In genomic region chr18:9096013-9096383, GRCh38 we compare ENCODE assay signal across 14 cellular contexts. TPM values are rescaled to one million over a fixed set of nuclear protein-coding genes. Genes with fewer than 3 reads are reported as not detected.
DNase-seq lines count a peak whose midpoint lies in the region; ATAC-seq, FAIRE-seq and TF ChIP-seq lines count a peak whose summit lies in the region.
"Had no signal": no experiment of that assay in that cellular context is flagged by ENCODE, and none has a peak within 500 bp of the region (broad histone marks: within the 10 kb centered on the region; RNA-seq: fewer than 3 reads in every experiment).

No MANE protein-coding gene starts in this region.

- no peak for DNase-seq in HepG2 (ENCODE audit: low spot score)
- no peak for DNase-seq in right lobe of liver
- DNase-seq in brain microvascular endothelial cell, result no peak
- no peak for DNase-seq in type B pancreatic cell (ENCODE audit: extremely low spot score, unreplicated experiment)
- no peak for DNase-seq in SKM-1 (lab: John Stamatoyannopoulos, UW; ENCODE audit: unreplicated experiment)
- no peak for DNase-seq in foreskin fibroblast
- no peak for DNase-seq in lower leg skin (ENCODE audit: low spot score in 2 of 2)
- DNase-seq: immature natural killer cell, NCI-H1048, NCI-H524 treated with DMSO at 0.1 percent for 48 hours, SJCRH30 had no signal

- H3K27me3 ChIP-seq in HepG2 (ENCODE audit: control insufficient read depth in 1 of 2, insufficient read depth in 2 of 2, low read length in 2 of 2) (no peaks in the 10 kb centered on the region), right lobe of liver (no peaks in the 10 kb centered on the region), brain microvascular endothelial cell (replicated peaks) (no peaks in the 10 kb centered on the region)
- H3K27me3 ChIP-seq: SJCRH30 had no signal

- TF ChIP-seq POLR2A in HepG2 (IDR thresholded peaks at IDR 0.05; ENCODE audit: insufficient read depth in 1 of 2, low read depth in 2 of 2, low read length in 2 of 2) (no peak), right lobe of liver (IDR thresholded peaks at IDR 0.05) (no peak), lower leg skin (IDR thresholded peaks at IDR 0.05) (no peak)

- peak overlapping the region; percentile 1 to 92 (median 92) for H3K27ac Mint-ChIP-seq in IgD-negative memory B cell
- peak overlapping the region; percentile 70 for H3K27ac Mint-ChIP-seq in type B pancreatic cell
- H3K27ac Mint-ChIP-seq: nephron had no signal

- no peaks in the 10 kb centered on the region for H3K9me3 ChIP-seq in HepG2 (ENCODE audit: low read length)
- H3K9me3 ChIP-seq in right lobe of liver, result no peaks in the 10 kb centered on the region
- H3K9me3 ChIP-seq: SJCRH30 had no signal

- H3K27me3 Mint-ChIP-seq in IgD-negative memory B cell (no peaks in the 10 kb centered on the region), type B pancreatic cell (no peaks in the 10 kb centered on the region)

- TF ChIP-seq CTCF in HepG2 (CRISPR knock-in tag; IDR thresholded peaks at IDR 0.05), result no peak
- TF ChIP-seq CTCF in right lobe of liver (IDR thresholded peaks at IDR 0.05), result no peak
- no peak for TF ChIP-seq CTCF in brain microvascular endothelial cell (IDR thresholded peaks at IDR 0.05; ENCODE audit: low read depth, low read length, missing control alignments)
- no peak for TF ChIP-seq CTCF in type B pancreatic cell (conservative IDR thresholded peaks at IDR 0.05)
- no peak for TF ChIP-seq CTCF in foreskin fibroblast (IDR thresholded peaks at IDR 0.05; ENCODE audit: low read depth, low read length)
- no peak for TF ChIP-seq CTCF in lower leg skin (IDR thresholded peaks at IDR 0.05)

- no peaks in the 10 kb centered on the region for H3K36me3 ChIP-seq in HepG2 (replicated peaks in 1 of 2; ENCODE audit: control insufficient read depth in 1 of 2, insufficient read depth in 2 of 2, low read length in 2 of 2)
- no peaks in the 10 kb centered on the region for H3K36me3 ChIP-seq in right lobe of liver
- H3K36me3 ChIP-seq in brain microvascular endothelial cell (replicated peaks), result no peaks in the 10 kb centered on the region
- H3K36me3 ChIP-seq: SJCRH30 had no signal

- peak overlapping the region; percentile 87 for H3K9ac ChIP-seq in HepG2 (ENCODE audit: insufficient read depth, low read depth, low read length)

- CTCF ChIA-PET in HepG2 (lab: Yijun Ruan, JAX; ENCODE audit: low intra/inter-chr PET ratio, low total read pairs), result no interaction called here

- intact Hi-C loops in HepG2 (cut with micrococcal nuclease; ENCODE audit: unreplicated experiment) (no loop called here), right lobe of liver (cut with DNase I) (no loop called here), lower leg skin (cut with DNase I; ENCODE audit: low total_unique reads) (no loop called here)

- H3K4me3 ChIP-seq in HepG2 (replicated peaks in 1 of 3; ENCODE audit: insufficient read depth in 1 of 3, low read depth in 2 of 3, low read length in 3 of 3), result peak overlapping the region in 1 of 3 experiments; percentile 26; a peak in 1 of 6 replicates
- H3K4me3 ChIP-seq in right lobe of liver, result no peak overlapping the region
- no peak overlapping the region for H3K4me3 ChIP-seq in brain microvascular endothelial cell (ENCODE audit: low read depth, low read length)
- no peak overlapping the region for H3K4me3 ChIP-seq in foreskin fibroblast (ENCODE audit: low read depth in 1 of 2, low read length in 2 of 2)
- H3K4me3 ChIP-seq in lower leg skin (ENCODE audit: low read depth, poor library complexity, severe bottlenecking), result no peak overlapping the region
- H3K4me3 ChIP-seq: SJCRH30 had no signal

- H3K4me1 Mint-ChIP-seq in IgD-negative memory B cell, result peaks cover 14 to 26% (median 26%) of the 10 kb centered on the region in 3 donors
- peaks cover 25% of the 10 kb centered on the region for H3K4me1 Mint-ChIP-seq in type B pancreatic cell (ENCODE audit: unreplicated experiment)

- H3K4me3 Mint-ChIP-seq in IgD-negative memory B cell (peak overlapping the region; percentile 41 to 82 (median 74)), type B pancreatic cell (no peak overlapping the region)
- H3K4me3 Mint-ChIP-seq: immature natural killer cell, nephron had no signal

- TF ChIP-seq RAD21 in HepG2 (CRISPR knock-in tag; IDR thresholded peaks at IDR 0.05), result no peak

- H2AFZ ChIP-seq in HepG2 (ENCODE audit: low read length), result peak overlapping the region; percentile 47

- no peaks in the 10 kb centered on the region for H3K79me2 ChIP-seq in HepG2 (ENCODE audit: insufficient read depth, low read length)

- POLR2A ChIA-PET in HepG2 (lab: Yijun Ruan, JAX), result interaction anchor here (4.5 kb wide), 1 partner anchor 7 kb away, joined by 67 read pairs; the partner anchor contains the start of gene NDUFV2

- H3K27ac ChIP-seq in HepG2 (ENCODE audit: extremely low read length, insufficient read depth, low read length) (peak overlapping the region; percentile 93), right lobe of liver (no peak overlapping the region), brain microvascular endothelial cell (peak overlapping the region; percentile 97)
- H3K27ac ChIP-seq: SJCRH30 had no signal

- peak overlapping the region; percentile 77 for H3K4me2 ChIP-seq in HepG2 (ENCODE audit: low read depth, low read length)

- ATAC-seq in HepG2 (no peak), right lobe of liver (no peak)

- no peak for FAIRE-seq in HepG2 (lab: Jason Lieb, UNC)
- FAIRE-seq: bronchial epithelial cell had no signal

- TF ChIP-seq EP300 in HepG2 (IDR thresholded peaks at IDR 0.05; ENCODE audit: low read depth in 2 of 2, low read length in 2 of 2) (no peak), HepG2 (CRISPR knock-in tag; IDR thresholded peaks at IDR 0.05; ENCODE audit: borderline replicate concordance) (no peak)

- H3K36me3 Mint-ChIP-seq in IgD-negative memory B cell (no peaks in the 10 kb centered on the region), type B pancreatic cell (no peaks in the 10 kb centered on the region)
- H3K36me3 Mint-ChIP-seq: immature natural killer cell had no signal

- 67% methylated on average over 3 of the region's 3 CpGs for WGBS in HepG2 (ENCODE audit: low lambda C conversion rate)
- WGBS in right lobe of liver (ENCODE audit: insufficient coverage, low coverage, low lambda C conversion rate, missing lambda C conversion rate), result 74% methylated on average over 3 of the region's 3 CpGs
- 75 to 76% methylated on average over 3 of the region's 3 CpGs for WGBS in lower leg skin, 2 donors

- no peaks in the 10 kb centered on the region for H4K20me1 ChIP-seq in HepG2 (ENCODE audit: insufficient read depth, low read length)

- BruUV-seq in HepG2 (replicated peaks; lab: Mats Ljungman, UMichigan), result no TSS peak

- H3K4me1 ChIP-seq in HepG2 (ENCODE audit: insufficient read depth, low read length), result peaks cover 59% of the 10 kb centered on the region
- peaks cover 0 to 31% (median 6%) of the 10 kb centered on the region in 4 donors for H3K4me1 ChIP-seq in right lobe of liver
- H3K4me1 ChIP-seq: SJCRH30 had no signal

- in situ Hi-C loops in HepG2 (cut with HindIII; ENCODE audit: extremely low pct_ligation_motif_present, low pct_unique_long_range_greater_than_20kb) (no loop called here), brain microvascular endothelial cell (cut with HindIII; ENCODE audit: low pct_ligation_motif_present, low sequenced_read_pairs) (no loop called here)

- H3K9me3 Mint-ChIP-seq in IgD-negative memory B cell (no peaks in the 10 kb centered on the region), type B pancreatic cell (peaks cover 5% of the 10 kb centered on the region)
- H3K9me3 Mint-ChIP-seq: nephron had no signal

RNA-seq across cellular contexts. Expression of gene NDUFV2, which starts 6.5 kb away (rescaled TPM):
- total RNA-seq in HepG2 (2016; rRNA removed; fragmentation: Illumina TruSeq; extraction: Trizol), result 299 and 369 TPM in 2 replicates
- 264 and 285 TPM in 2 replicates for total RNA-seq in HepG2 (2016; cell fraction: cytosol; rRNA removed; fragmentation: Illumina TruSeq; extraction: Trizol; ENCODE audit: low read depth)
- 309 and 377 TPM in 2 replicates for total RNA-seq in HepG2 (2016; cell fraction: insoluble cytoplasmic fraction; rRNA removed; fragmentation: Illumina TruSeq; extraction: Trizol)
- total RNA-seq in HepG2 (2016; cell fraction: membrane; rRNA removed; fragmentation: Illumina TruSeq; extraction: Trizol), result 307 and 313 TPM in 2 replicates
- total RNA-seq in HepG2 (2016; cell fraction: nucleus; rRNA removed; fragmentation: Illumina TruSeq; extraction: Trizol), result 175 and 186 TPM in 2 replicates
- 179 and 216 TPM in 2 replicates for polyA plus RNA-seq in HepG2 (2011; rRNA removed)
- 94.3 and 126 TPM in 2 replicates for polyA plus RNA-seq in HepG2 (2011; cell fraction: cytosol; rRNA removed)
- 54.4 and 62.6 TPM in 2 replicates for polyA plus RNA-seq in HepG2 (2011; cell fraction: nucleus; rRNA removed)
- polyA plus RNA-seq in HepG2 (2012), result 148 and 182 TPM in 2 replicates
- 325 and 381 TPM in 2 replicates for polyA plus RNA-seq in HepG2 (2016; cell fraction: cytosol; fragmentation: Illumina TruSeq; extraction: Trizol; ENCODE audit: low read depth)
- polyA plus RNA-seq in HepG2 (2016; cell fraction: insoluble cytoplasmic fraction; fragmentation: Illumina TruSeq; extraction: Trizol; ENCODE audit: low read depth), result 331 and 354 TPM in 2 replicates
- 233 and 259 TPM in 2 replicates for polyA plus RNA-seq in HepG2 (2016; cell fraction: membrane; fragmentation: Illumina TruSeq; extraction: Trizol; ENCODE audit: low read depth)
- polyA plus RNA-seq in HepG2 (2016; cell fraction: nucleus; fragmentation: Illumina TruSeq; extraction: Trizol; ENCODE audit: insufficient read depth, low read depth), result 182 and 183 TPM in 2 replicates
- polyA minus RNA-seq in HepG2 (2011; rRNA and poly(A)+ RNA removed; ENCODE audit: low replicate concordance), result 35.8 and 38.7 TPM in 2 replicates
- polyA minus RNA-seq in HepG2 (2011; cell fraction: cytosol; rRNA and poly(A)+ RNA removed), result 26.0 and 35.7 TPM in 2 replicates
- 279 and 305 TPM in 2 replicates for polyA minus RNA-seq in HepG2 (2011; cell fraction: nucleus; rRNA and poly(A)+ RNA removed)
- 100 to 1,000 TPM; 164 to 236 (median 183) TPM for total RNA-seq in right lobe of liver
- 144 TPM for polyA plus RNA-seq in IgD-negative memory B cell
- total RNA-seq in type B pancreatic cell (ENCODE audit: low replicate concordance), result 122 and 135 TPM in 2 replicates
- 100 to 1,000 TPM in 3 of 4 donors, 10 to 100 TPM in 1; 84.9 to 111 (median 108) TPM for total RNA-seq in lower leg skin

RNA-seq across cellular contexts. Expression of gene ANKRD12, which starts 40.6 kb away (rescaled TPM):
- total RNA-seq in HepG2 (2016; rRNA removed; fragmentation: Illumina TruSeq; extraction: Trizol) (16.8 and 23.2 TPM in 2 replicates), right lobe of liver (10 to 100 TPM; 12.3 to 38.7 (median 21.4) TPM), type B pancreatic cell (ENCODE audit: low replicate concordance) (28.2 and 38.8 TPM in 2 replicates), lower leg skin (10 to 100 TPM; 49.8 to 68.4 (median 54.1) TPM)
- 185 and 208 TPM in 2 replicates for total RNA-seq in HepG2 (2016; cell fraction: cytosol; rRNA removed; fragmentation: Illumina TruSeq; extraction: Trizol; ENCODE audit: low read depth)
- total RNA-seq in HepG2 (2016; cell fraction: insoluble cytoplasmic fraction; rRNA removed; fragmentation: Illumina TruSeq; extraction: Trizol), result 13.8 and 24.0 TPM in 2 replicates
- total RNA-seq in HepG2 (2016; cell fraction: membrane; rRNA removed; fragmentation: Illumina TruSeq; extraction: Trizol), result 82.6 and 97.9 TPM in 2 replicates
- 25.9 and 32.4 TPM in 2 replicates for total RNA-seq in HepG2 (2016; cell fraction: nucleus; rRNA removed; fragmentation: Illumina TruSeq; extraction: Trizol)
- polyA plus RNA-seq in HepG2 (2011; rRNA removed) (5.0 and 6.0 TPM in 2 replicates), IgD-negative memory B cell (87.3 TPM)
- polyA plus RNA-seq in HepG2 (2011; cell fraction: cytosol; rRNA removed), result 1.1 and 3.2 TPM in 2 replicates
- 11.1 and 12.2 TPM in 2 replicates for polyA plus RNA-seq in HepG2 (2011; cell fraction: nucleus; rRNA removed)
- polyA plus RNA-seq in HepG2 (2012), result 12.0 and 13.7 TPM in 2 replicates
- polyA plus RNA-seq in HepG2 (2016; cell fraction: cytosol; fragmentation: Illumina TruSeq; extraction: Trizol; ENCODE audit: low read depth), result 0.16 and 0.49 TPM in 2 replicates
- polyA plus RNA-seq in HepG2 (2016; cell fraction: insoluble cytoplasmic fraction; fragmentation: Illumina TruSeq; extraction: Trizol; ENCODE audit: low read depth), result 6.2 and 6.3 TPM in 2 replicates
- polyA plus RNA-seq in HepG2 (2016; cell fraction: membrane; fragmentation: Illumina TruSeq; extraction: Trizol; ENCODE audit: low read depth), result 0.37 and 0.38 TPM in 2 replicates
- polyA plus RNA-seq in HepG2 (2016; cell fraction: nucleus; fragmentation: Illumina TruSeq; extraction: Trizol; ENCODE audit: insufficient read depth, low read depth), result 22.3 and 24.5 TPM in 2 replicates
- 17.9 and 18.3 TPM in 2 replicates for polyA minus RNA-seq in HepG2 (2011; rRNA and poly(A)+ RNA removed; ENCODE audit: low replicate concordance)
- 40.9 and 44.7 TPM in 2 replicates for polyA minus RNA-seq in HepG2 (2011; cell fraction: cytosol; rRNA and poly(A)+ RNA removed)
- 80.1 and 85.7 TPM in 2 replicates for polyA minus RNA-seq in HepG2 (2011; cell fraction: nucleus; rRNA and poly(A)+ RNA removed)

Comparison
In these comparisons a context has a peak if more than half of its experiments do, and no peak if none do; other contexts are left out.
1. H3K27ac ChIP-seq: peak in HepG2 (single experiment) and brain microvascular endothelial cell (single experiment); none in right lobe of liver (0 of 3).